Comparison of ENCODE assay signal across 10 cellular contexts in the genomic region with DNA sequence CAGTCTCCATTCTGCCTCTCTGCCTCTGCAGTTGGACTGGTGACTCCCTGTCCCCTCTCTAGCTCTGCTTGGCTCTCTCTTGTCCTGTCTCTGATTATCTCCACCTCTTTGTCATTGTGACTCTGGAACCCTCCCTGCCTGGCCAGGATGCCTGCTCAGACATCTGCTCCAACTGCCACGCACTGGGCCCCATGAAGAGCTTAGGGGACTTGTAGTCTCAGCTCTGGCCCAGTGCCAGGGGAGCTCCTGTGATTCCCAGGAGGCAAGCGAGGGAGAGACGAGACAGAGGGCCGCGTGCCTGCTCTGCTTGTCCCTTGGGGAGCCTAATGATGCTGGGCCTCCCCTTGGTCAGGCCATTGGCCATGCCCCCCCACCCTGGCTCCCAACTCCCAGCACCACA. TPM values are rescaled to one million over a fixed set of nuclear protein-coding genes. Genes with fewer than 3 reads are reported as not detected.
DNase-seq lines count a peak whose midpoint lies in the region; ATAC-seq and TF ChIP-seq lines count a peak whose summit lies in the region.
"Had no signal": no experiment of that assay in that cellular context is flagged by ENCODE, and none has a peak within 500 bp of the region (broad histone marks: within the 10 kb centered on the region; RNA-seq: fewer than 3 reads in every experiment).

No MANE protein-coding gene starts in this region.

- H3K4me2 ChIP-seq in SK-N-SH: no peak overlapping the region
- H3K4me2 ChIP-seq: A549 had no signal

- TF ChIP-seq EP300 in SK-N-SH (IDR thresholded peaks at IDR 0.05; ENCODE audit: borderline replicate concordance in 1 of 2, low read depth in 1 of 2, low read length in 1 of 2) (peak in 1 of 2 experiments; percentile 53; a peak in 2 of 4 replicates), tibial nerve (IDR thresholded peaks at IDR 0.05) (no peak)

- H3K4me1 ChIP-seq in SK-N-SH (ENCODE audit: control insufficient read depth in 1 of 2, insufficient read depth in 2 of 2, low read depth in 1 of 2, low read length in 1 of 2): peaks cover 20 to 78% of the 10 kb centered on the region in 2 experiments; a peak in 2 of 4 replicates
- H3K4me1 ChIP-seq in tibial nerve: peaks cover 0 to 82% (median 33%) of the 10 kb centered on the region in 4 donors
- H3K4me1 ChIP-seq: A549 had no signal

- DNase-seq in NCI-H1417 (lab: John Stamatoyannopoulos, UW): peak; percentile 46 to 73 (median 52)
- DNase-seq in NCI-H1417 treated with DMSO at 0.1 percent for 48 hours (lab: John Stamatoyannopoulos, UW): no peak
- DNase-seq in SK-N-SH: peak; percentile 62
- DNase-seq in left ventricle myocardium superior: peak; percentile 88
- no peak for DNase-seq in tibial nerve (ENCODE audit: low spot score in 2 of 2)
- DNase-seq in activated T-helper 1 cell treated with anti-CD3 and anti-CD28 coated beads, Interleukin-12 subunit alpha, Interleukin-12 subunit beta, Interleukin-2, Interleukin-4 antibody, amounts not matched to agents 30 ng/mL and 10 ng/mL and 1 ng/mL, durations not matched to agents 14 hours and 24 hours and 36 hours (ENCODE audit: low spot score): no peak

- H3K9me2 ChIP-seq in SK-N-SH: no peaks in the 10 kb centered on the region

- TF ChIP-seq POLR2A in tibial nerve (IDR thresholded peaks at IDR 0.05): no peak

- H3K79me2 ChIP-seq in SK-N-SH (ENCODE audit: insufficient read depth): no peaks in the 10 kb centered on the region

- no peaks in the 10 kb centered on the region for H3K36me3 ChIP-seq in SK-N-SH (replicated peaks in 1 of 2; ENCODE audit: control insufficient read depth in 1 of 2, insufficient read depth in 2 of 2, low read length in 1 of 2)
- H3K36me3 ChIP-seq in tibial nerve: no peaks in the 10 kb centered on the region

- no peak overlapping the region for H3K4me3 Mint-ChIP-seq in activated T-helper 1 cell treated with anti-CD3 and anti-CD28 coated beads, Interleukin-12 subunit alpha, Interleukin-12 subunit beta, Interleukin-2, Interleukin-4 antibody, amounts not matched to agents 30 ng/mL and 10 ng/mL and 1 ng/mL, durations not matched to agents 14 hours and 24 hours and 36 hours
- H3K4me3 Mint-ChIP-seq: activated naive CD8-positive, alpha-beta T cell had no signal

- H3K27ac ChIP-seq in SK-N-SH (ENCODE audit: low read depth in 2 of 2, low read length in 1 of 2) (peak overlapping the region; percentile 40 to 88), tibial nerve (peak overlapping the region in 3 of 4 donors; percentile 15 to 94 (median 88))
- H3K27ac ChIP-seq: A549 had no signal

- CTCF ChIA-PET in SK-N-SH (lab: Yijun Ruan, JAX): interaction anchor here (1.2 to 24.7 kb wide), 5 partner anchors 11 to 101 kb away, joined by 3 to 983 read pairs (median 5); partner anchors contain the start of gene DUSP7

- H3K27me3 ChIP-seq in SK-N-SH (ENCODE audit: insufficient read depth): no peaks in the 10 kb centered on the region
- H3K27me3 ChIP-seq in tibial nerve: no peaks in the 10 kb centered on the region

- 87% methylated on average over 5 of the region's 5 CpGs for WGBS in SK-N-SH (ENCODE audit: low lambda C conversion rate)
- WGBS in tibial nerve, 2 donors: 50 to 56% methylated on average over 5 of the region's 5 CpGs

- no peaks in the 10 kb centered on the region for H3K36me3 Mint-ChIP-seq in activated T-helper 1 cell treated with anti-CD3 and anti-CD28 coated beads, Interleukin-12 subunit alpha, Interleukin-12 subunit beta, Interleukin-2, Interleukin-4 antibody, amounts not matched to agents 30 ng/mL and 10 ng/mL and 1 ng/mL, durations not matched to agents 14 hours and 24 hours and 36 hours (ENCODE audit: low read depth)
- H3K36me3 Mint-ChIP-seq: activated naive CD8-positive, alpha-beta T cell had no signal

- TF ChIP-seq CTCF in SK-N-SH (IDR thresholded peaks at IDR 0.05): no peak
- no peak for TF ChIP-seq CTCF in tibial nerve (IDR thresholded peaks at IDR 0.05)

- H3K9me3 ChIP-seq in SK-N-SH (no peaks in the 10 kb centered on the region), tibial nerve (no peaks in the 10 kb centered on the region)
- H3K9me3 ChIP-seq: A549 had no signal

- no peaks in the 10 kb centered on the region for H3K4me1 Mint-ChIP-seq in activated T-helper 1 cell treated with anti-CD3 and anti-CD28 coated beads, Interleukin-12 subunit alpha, Interleukin-12 subunit beta, Interleukin-2, Interleukin-4 antibody, amounts not matched to agents 30 ng/mL and 10 ng/mL and 1 ng/mL, durations not matched to agents 14 hours and 24 hours and 36 hours (ENCODE audit: low read depth)

- H3K27me3 Mint-ChIP-seq in activated T-helper 1 cell treated with anti-CD3 and anti-CD28 coated beads, Interleukin-12 subunit alpha, Interleukin-12 subunit beta, Interleukin-2, Interleukin-4 antibody, amounts not matched to agents 30 ng/mL and 10 ng/mL and 1 ng/mL, durations not matched to agents 14 hours and 24 hours and 36 hours (ENCODE audit: insufficient read depth): peaks cover 9% of the 10 kb centered on the region
- H3K27me3 Mint-ChIP-seq: activated naive CD8-positive, alpha-beta T cell had no signal

- intact Hi-C loops in left ventricle myocardium superior (cut with micrococcal nuclease): no loop called here
- intact Hi-C loops in activated T-helper 1 cell treated with anti-CD3 and anti-CD28 coated beads, Interleukin-12 subunit alpha, Interleukin-12 subunit beta, Interleukin-2, Interleukin-4 antibody, amounts not matched to agents 30 ng/mL and 10 ng/mL and 1 ng/mL, durations not matched to agents 14 hours and 24 hours and 36 hours (cut with micrococcal nuclease): no loop called here

- no peaks in the 10 kb centered on the region for H3K9me3 Mint-ChIP-seq in activated T-helper 1 cell treated with anti-CD3 and anti-CD28 coated beads, Interleukin-12 subunit alpha, Interleukin-12 subunit beta, Interleukin-2, Interleukin-4 antibody, amounts not matched to agents 30 ng/mL and 10 ng/mL and 1 ng/mL, durations not matched to agents 14 hours and 24 hours and 36 hours

- peaks cover 3% of the 10 kb centered on the region for H3F3A ChIP-seq in SK-N-SH (replicated peaks; ENCODE audit: insufficient read depth)

- no peaks in the 10 kb centered on the region for H4K20me1 ChIP-seq in SK-N-SH (ENCODE audit: insufficient read depth)

- H3K27ac Mint-ChIP-seq in activated T-helper 1 cell treated with anti-CD3 and anti-CD28 coated beads, Interleukin-12 subunit alpha, Interleukin-12 subunit beta, Interleukin-2, Interleukin-4 antibody, amounts not matched to agents 30 ng/mL and 10 ng/mL and 1 ng/mL, durations not matched to agents 14 hours and 24 hours and 36 hours: no peak overlapping the region
- H3K27ac Mint-ChIP-seq: activated naive CD8-positive, alpha-beta T cell had no signal

- ATAC-seq in left ventricle myocardium superior (peak; percentile 53), HG02588 (IDR thresholded peaks at IDR 0.05; ENCODE audit: unreplicated experiment) (no peak), HG02981 (IDR thresholded peaks at IDR 0.05; ENCODE audit: unreplicated experiment) (no peak)

- H3K4me3 ChIP-seq in SK-N-SH (ENCODE audit: low read depth in 2 of 2, low read length in 1 of 2): no peak overlapping the region
- no peak overlapping the region for H3K4me3 ChIP-seq in tibial nerve
- H3K4me3 ChIP-seq: A549 had no signal

- no peak overlapping the region for H3K9ac ChIP-seq in SK-N-SH

- no peak overlapping the region for H2AFZ ChIP-seq in SK-N-SH (ENCODE audit: low read depth)

- TF ChIP-seq RAD21 in SK-N-SH (IDR thresholded peaks at IDR 0.05; ENCODE audit: low read length): no peak

- POLR2A ChIA-PET in SK-N-SH (lab: Yijun Ruan, JAX): interaction anchor here (1.0 to 1.2 kb wide), 2 partner anchors 9 to 24 kb away, joined by 3 read pairs; no protein-coding TSS in a partner anchor

RNA-seq across cellular contexts. Expression of gene RPL29, which starts 26.2 kb away (rescaled TPM):
- polyA plus RNA-seq in SK-N-SH (2012; rRNA removed): 3,173 and 3,642 TPM in 2 replicates
- 2,707 and 3,782 TPM in 2 replicates for polyA plus RNA-seq in SK-N-SH (2012; cell fraction: cytosol; rRNA removed)
- 883 and 941 TPM in 2 replicates for polyA plus RNA-seq in SK-N-SH (2012; cell fraction: nucleus; rRNA removed)
- total RNA-seq in left ventricle myocardium superior (663 TPM), tibial nerve (1,000 to 10,000 TPM in 3 of 4 donors, 100 to 1,000 TPM in 1; 809 to 1,472 (median 1,336) TPM)
- 1,590 and 1,596 TPM in 2 replicates for total RNA-seq in activated T-helper 1 cell treated with anti-CD3 and anti-CD28 coated beads, Interleukin-12 subunit alpha, Interleukin-12 subunit beta, Interleukin-2, Interleukin-4 antibody, amounts not matched to agents 30 ng/mL and 10 ng/mL and 1 ng/mL, durations not matched to agents 14 hours and 24 hours and 36 hours

RNA-seq across cellular contexts. Expression of gene DUSP7, which starts 34.5 kb away (rescaled TPM):
- 24.3 and 25.8 TPM in 2 replicates for polyA plus RNA-seq in SK-N-SH (2012; rRNA removed)
- 13.1 and 20.1 TPM in 2 replicates for polyA plus RNA-seq in SK-N-SH (2012; cell fraction: cytosol; rRNA removed)
- 14.4 and 15.6 TPM in 2 replicates for polyA plus RNA-seq in SK-N-SH (2012; cell fraction: nucleus; rRNA removed)
- total RNA-seq in left ventricle myocardium superior (25.2 TPM), tibial nerve (10 to 100 TPM in 3 of 4 donors, 1 to 10 TPM in 1; 8.1 to 15.0 (median 11.5) TPM)
- total RNA-seq in activated T-helper 1 cell treated with anti-CD3 and anti-CD28 coated beads, Interleukin-12 subunit alpha, Interleukin-12 subunit beta, Interleukin-2, Interleukin-4 antibody, amounts not matched to agents 30 ng/mL and 10 ng/mL and 1 ng/mL, durations not matched to agents 14 hours and 24 hours and 36 hours: 35.4 and 37.4 TPM in 2 replicates

RNA-seq across cellular contexts. Expression of gene ACY1, which starts 38.5 kb away (rescaled TPM):
- polyA plus RNA-seq in SK-N-SH (2012; rRNA removed): 93.0 and 96.2 TPM in 2 replicates
- 44.0 and 62.5 TPM in 2 replicates for polyA plus RNA-seq in SK-N-SH (2012; cell fraction: cytosol; rRNA removed)
- 136 and 173 TPM in 2 replicates for polyA plus RNA-seq in SK-N-SH (2012; cell fraction: nucleus; rRNA removed)
- total RNA-seq in left ventricle myocardium superior (18.5 TPM), tibial nerve (10 to 100 TPM; 32.2 to 61.0 (median 45.6) TPM)
- total RNA-seq in activated T-helper 1 cell treated with anti-CD3 and anti-CD28 coated beads, Interleukin-12 subunit alpha, Interleukin-12 subunit beta, Interleukin-2, Interleukin-4 antibody, amounts not matched to agents 30 ng/mL and 10 ng/mL and 1 ng/mL, durations not matched to agents 14 hours and 24 hours and 36 hours: 58.0 and 58.5 TPM in 2 replicates

RNA-seq across cellular contexts. Expression of gene ABHD14A, which starts 47.0 kb away (rescaled TPM):
- polyA plus RNA-seq in SK-N-SH (2012; rRNA removed): 22.1 and 31.5 TPM in 2 replicates
- polyA plus RNA-seq in SK-N-SH (2012; cell fraction: cytosol; rRNA removed): 18.6 and 24.8 TPM in 2 replicates
- polyA plus RNA-seq in SK-N-SH (2012; cell fraction: nucleus; rRNA removed): 13.5 and 18.1 TPM in 2 replicates
- total RNA-seq in left ventricle myocardium superior (27.0 TPM), tibial nerve (10 to 100 TPM; 20.1 to 52.7 (median 22.6) TPM)
- total RNA-seq in activated T-helper 1 cell treated with anti-CD3 and anti-CD28 coated beads, Interleukin-12 subunit alpha, Interleukin-12 subunit beta, Interleukin-2, Interleukin-4 antibody, amounts not matched to agents 30 ng/mL and 10 ng/mL and 1 ng/mL, durations not matched to agents 14 hours and 24 hours and 36 hours: 12.8 and 13.3 TPM in 2 replicates

RNA-seq across cellular contexts. Expression of gene ABHD14B, which starts 48.0 kb away (rescaled TPM):
- 64.1 and 88.3 TPM in 2 replicates for polyA plus RNA-seq in SK-N-SH (2012; rRNA removed)
- 45.6 and 58.3 TPM in 2 replicates for polyA plus RNA-seq in SK-N-SH (2012; cell fraction: cytosol; rRNA removed)
- 45.8 and 64.4 TPM in 2 replicates for polyA plus RNA-seq in SK-N-SH (2012; cell fraction: nucleus; rRNA removed)
- 13.1 TPM for total RNA-seq in left ventricle myocardium superior
- 10 to 100 TPM; 37.5 to 61.4 (median 50.0) TPM for total RNA-seq in tibial nerve
- 37.9 and 38.0 TPM in 2 replicates for total RNA-seq in activated T-helper 1 cell treated with anti-CD3 and anti-CD28 coated beads, Interleukin-12 subunit alpha, Interleukin-12 subunit beta, Interleukin-2, Interleukin-4 antibody, amounts not matched to agents 30 ng/mL and 10 ng/mL and 1 ng/mL, durations not matched to agents 14 hours and 24 hours and 36 hours

Comparison
In these comparisons a context has a peak if more than half of its experiments do, and no peak if none do; other contexts are left out.
1. DNase-seq: peak in NCI-H1417 (3 of 3), SK-N-SH (single experiment) and left ventricle myocardium superior (single experiment); none in NCI-H1417 treated with DMSO at 0.1 percent for 48 hours (single experiment), tibial nerve (0 of 2) and activated T-helper 1 cell treated with anti-CD3 and anti-CD28 coated beads, Interleukin-12 subunit alpha, Interleukin-12 subunit beta, Interleukin-2, Interleukin-4 antibody, amounts not matched to agents 30 ng/mL and 10 ng/mL and 1 ng/mL, durations not matched to agents 14 hours and 24 hours and 36 hours (single experiment).